In genomic region chr22:29344137-29344536, GRCh38 we compare ENCODE assay signal across 9 cellular contexts. TPM values are rescaled to one million over a fixed set of nuclear protein-coding genes. Genes with fewer than 3 reads are reported as not detected.
DNase-seq lines count a peak whose midpoint lies in the region; ATAC-seq, FAIRE-seq and TF ChIP-seq lines count a peak whose summit lies in the region.
"Had no signal": no experiment of that assay in that cellular context is flagged by ENCODE, and none has a peak within 500 bp of the region (broad histone marks: within the 10 kb centered on the region; RNA-seq: fewer than 3 reads in every experiment).

No MANE protein-coding gene starts in this region.

- H3K9me3 Mint-ChIP-seq in activated CD8-positive, alpha-beta T cell treated with anti-CD3 and anti-CD28 coated beads for 36 hours: no peaks in the 10 kb centered on the region
- no peaks in the 10 kb centered on the region for H3K9me3 Mint-ChIP-seq in nephron progenitor cell

- no peak for TF ChIP-seq CTCF in esophagus muscularis mucosa (IDR thresholded peaks at IDR 0.05)
- TF ChIP-seq CTCF in pancreas (IDR thresholded peaks at IDR 0.05): no peak
- no peak for TF ChIP-seq CTCF in activated CD8-positive, alpha-beta T cell treated with anti-CD3 and anti-CD28 coated beads for 36 hours (IDR thresholded peaks at IDR 0.05)
- no peak for TF ChIP-seq CTCF in nephron progenitor cell (IDR thresholded peaks at IDR 0.05)

- H3K36me3 ChIP-seq in esophagus muscularis mucosa: peaks cover 33 to 92% (median 79%) of the 10 kb centered on the region in 4 donors
- peaks cover 0 to 43% (median 9%) of the 10 kb centered on the region in 3 donors for H3K36me3 ChIP-seq in pancreas

- no peak overlapping the region for H3K4me3 ChIP-seq in esophagus muscularis mucosa
- H3K4me3 ChIP-seq in pancreas: no peak overlapping the region

- ATAC-seq in pancreas (peak; percentile 70 to 86 (median 79)), GM19467 (IDR thresholded peaks at IDR 0.05; ENCODE audit: unreplicated experiment) (no peak), HG03280 (IDR thresholded peaks at IDR 0.05; ENCODE audit: unreplicated experiment) (no peak)
- ATAC-seq in activated CD8-positive, alpha-beta T cell treated with anti-CD3 and anti-CD28 coated beads for 36 hours: no peak

- no peaks in the 10 kb centered on the region for H3K4me1 Mint-ChIP-seq in activated CD8-positive, alpha-beta T cell treated with anti-CD3 and anti-CD28 coated beads for 36 hours (ENCODE audit: low read depth)
- peaks cover 26% of the 10 kb centered on the region for H3K4me1 Mint-ChIP-seq in nephron progenitor cell

- H3K27ac ChIP-seq in esophagus muscularis mucosa (replicated peaks in 1 of 4): peak overlapping the region; percentile 57 to 80 (median 66)
- peak overlapping the region in 2 of 4 donors; percentile 63 to 70 for H3K27ac ChIP-seq in pancreas

- H3K4me1 ChIP-seq in esophagus muscularis mucosa (peaks cover 22 to 44% (median 35%) of the 10 kb centered on the region in 4 donors), pancreas (peaks cover 29 to 31% (median 31%) of the 10 kb centered on the region in 3 donors)

- TF ChIP-seq EP300 in esophagus muscularis mucosa (IDR thresholded peaks at IDR 0.05): peak; percentile 47

- H3K9me3 ChIP-seq in esophagus muscularis mucosa: no peaks in the 10 kb centered on the region
- H3K9me3 ChIP-seq in pancreas: no peaks in the 10 kb centered on the region

- intact Hi-C loops in esophagus muscularis mucosa (cut with DNase I) (no loop called here), pancreas (cut with DNase I) (no loop called here)
- intact Hi-C loops in activated CD8-positive, alpha-beta T cell treated with anti-CD3 and anti-CD28 coated beads for 36 hours (cut with micrococcal nuclease): no loop called here

- 13% methylated on average over 5 of the region's 5 CpGs for WGBS in esophagus muscularis mucosa
- 11 to 15% methylated on average over 5 of the region's 5 CpGs for WGBS in pancreas, 2 donors

- FAIRE-seq in pancreas (lab: Jason Lieb, UNC): no peak

- peaks cover 26% of the 10 kb centered on the region for H3K36me3 Mint-ChIP-seq in activated CD8-positive, alpha-beta T cell treated with anti-CD3 and anti-CD28 coated beads for 36 hours (ENCODE audit: low read depth)
- H3K36me3 Mint-ChIP-seq in nephron progenitor cell (ENCODE audit: low read depth): peaks cover 29% of the 10 kb centered on the region

- no peak overlapping the region for H3K4me3 Mint-ChIP-seq in activated CD8-positive, alpha-beta T cell treated with anti-CD3 and anti-CD28 coated beads for 36 hours
- H3K4me3 Mint-ChIP-seq in nephron progenitor cell: no peak overlapping the region
- H3K4me3 Mint-ChIP-seq: activated naive CD8-positive, alpha-beta T cell had no signal

- H3K27ac Mint-ChIP-seq in activated CD8-positive, alpha-beta T cell treated with anti-CD3 and anti-CD28 coated beads for 36 hours: no peak overlapping the region
- no peak overlapping the region for H3K27ac Mint-ChIP-seq in nephron progenitor cell
- H3K27ac Mint-ChIP-seq: activated naive CD8-positive, alpha-beta T cell had no signal

- CTCF ChIA-PET in activated CD8-positive, alpha-beta T cell treated with anti-CD3 and anti-CD28 coated beads for 36 hours (lab: Charles Lee): no interaction called here

- POLR2A ChIA-PET in activated CD8-positive, alpha-beta T cell treated with anti-CD3 and anti-CD28 coated beads for 36 hours (lab: Charles Lee): interaction anchor here (0.8 kb wide), 1 partner anchor 33 kb away, joined by 3 read pairs; no protein-coding TSS in a partner anchor

- TF ChIP-seq POLR2A in esophagus muscularis mucosa (IDR thresholded peaks at IDR 0.05; ENCODE audit: low read depth): no peak

- H3K27me3 ChIP-seq in esophagus muscularis mucosa: no peaks in the 10 kb centered on the region
- H3K27me3 ChIP-seq in pancreas: no peaks in the 10 kb centered on the region

- peak; percentile 99 for DNase-seq in ELR (ENCODE audit: low read depth)
- peak; percentile 86 to 95 for DNase-seq in NCI-H446 (lab: John Stamatoyannopoulos, UW)
- DNase-seq in esophagus muscularis mucosa (ENCODE audit: extremely low spot score): peak; percentile 93
- DNase-seq in pancreas: peak; percentile 79 to 94 (median 87)
- DNase-seq in activated CD8-positive, alpha-beta T cell treated with anti-CD3 and anti-CD28 coated beads for 36 hours: no peak
- no peak for DNase-seq in nephron progenitor cell

- H3K27me3 Mint-ChIP-seq in activated CD8-positive, alpha-beta T cell treated with anti-CD3 and anti-CD28 coated beads for 36 hours: no peaks in the 10 kb centered on the region
- H3K27me3 Mint-ChIP-seq in nephron progenitor cell (ENCODE audit: low read depth, poor library complexity): peaks cover 4% of the 10 kb centered on the region
- H3K27me3 Mint-ChIP-seq: activated naive CD8-positive, alpha-beta T cell had no signal

RNA-seq across cellular contexts. Expression of gene RASL10A, which starts 28.6 kb away (rescaled TPM):
- total RNA-seq in esophagus muscularis mucosa (1 to 10 TPM in 1 of 4 donors, under 1 TPM in 2, not detected in 1; 0.50 to 1.6 (median 0.84) TPM), pancreas (under 1 TPM; 0.24 to 0.61 (median 0.50) TPM)
- 1 to 10 TPM; 3.7 to 4.4 TPM for polyA plus RNA-seq in pancreas
- under 1 TPM in 1 of 2 experiments, not detected in 1; 0.56 TPM for total RNA-seq in activated CD8-positive, alpha-beta T cell treated with anti-CD3 and anti-CD28 coated beads for 36 hours

RNA-seq across cellular contexts. Expression of gene GAS2L1, which starts 37.7 kb away (rescaled TPM):
- total RNA-seq in esophagus muscularis mucosa (10 to 100 TPM; 25.8 to 63.9 (median 38.8) TPM), pancreas (10 to 100 TPM in 1 of 6 donors, 1 to 10 TPM in 5; 5.2 to 10.7 (median 7.8) TPM)
- polyA plus RNA-seq in pancreas: 10 to 100 TPM; 11.7 to 13.6 TPM
- total RNA-seq in activated CD8-positive, alpha-beta T cell treated with anti-CD3 and anti-CD28 coated beads for 36 hours: 1 to 10 TPM in 1 of 2 experiments, under 1 TPM in 1; 0.36 to 1.1 TPM

RNA-seq across cellular contexts. Expression of gene AP1B1, which starts 44.2 kb away (rescaled TPM):
- 10 to 100 TPM; 55.6 to 72.2 (median 57.4) TPM for total RNA-seq in esophagus muscularis mucosa
- total RNA-seq in pancreas: 10 to 100 TPM; 27.5 to 49.9 (median 40.7) TPM
- polyA plus RNA-seq in pancreas: 10 to 100 TPM; 28.3 to 31.7 TPM
- 10 to 100 TPM; 57.5 to 59.0 TPM for total RNA-seq in activated CD8-positive, alpha-beta T cell treated with anti-CD3 and anti-CD28 coated beads for 36 hours

Comparison
In these comparisons a context has a peak if more than half of its experiments do, and no peak if none do; other contexts are left out.
1. DNase-seq: peak in ELR (single experiment), NCI-H446 (2 of 2), esophagus muscularis mucosa (single experiment) and pancreas (6 of 6); none in activated CD8-positive, alpha-beta T cell treated with anti-CD3 and anti-CD28 coated beads for 36 hours (single experiment) and nephron progenitor cell (single experiment).
2. ATAC-seq: peak in pancreas (4 of 4); none in activated CD8-positive, alpha-beta T cell treated with anti-CD3 and anti-CD28 coated beads for 36 hours (single experiment), GM19467 (single experiment) and HG03280 (single experiment).